In the genomic region with DNA sequence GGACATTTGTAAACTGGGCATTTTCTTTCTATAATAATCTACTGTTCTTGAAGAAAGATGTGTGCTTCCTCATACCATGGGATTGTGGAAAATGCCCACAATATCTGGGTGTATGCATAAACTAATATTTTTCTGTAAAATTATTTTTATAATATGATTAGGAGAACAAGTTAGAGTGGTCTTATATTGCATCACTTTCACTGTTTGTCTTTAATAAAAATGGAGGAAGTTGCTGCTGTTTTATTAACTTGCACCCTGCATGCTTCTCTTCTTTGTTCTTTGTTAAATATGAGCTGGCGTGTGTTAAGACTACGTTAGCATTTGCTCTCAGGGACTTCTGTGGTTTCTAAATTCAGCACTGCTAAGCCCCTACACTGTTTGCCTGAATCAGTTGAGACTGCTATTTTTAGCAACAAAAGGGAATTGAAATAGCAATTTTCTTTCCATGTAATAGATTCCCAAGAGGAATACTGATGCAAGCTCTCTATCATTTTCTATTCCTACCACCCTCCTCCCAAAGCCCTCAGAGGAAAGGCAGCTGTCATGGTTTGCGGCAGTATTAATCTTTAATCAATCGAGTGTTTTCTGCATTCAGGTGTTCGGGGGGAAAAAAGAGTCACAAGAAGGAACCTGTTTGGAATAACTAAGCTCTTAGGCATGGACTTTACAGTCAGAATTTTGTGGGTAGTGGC, we compare ENCODE assay signal across 1 cellular context.
TF ChIP-seq lines count a peak whose summit lies in the region.

No MANE protein-coding gene starts in this region.

TF ChIP-seq in IMR-90, 13 proteins besides CTCF, POLR2A, EP300 and RAD21:
- TF ChIP-seq SMC3 (IDR thresholded peaks at IDR 0.05; ENCODE audit: low read depth, low read length): no peak
- TF ChIP-seq, protein P1, sequence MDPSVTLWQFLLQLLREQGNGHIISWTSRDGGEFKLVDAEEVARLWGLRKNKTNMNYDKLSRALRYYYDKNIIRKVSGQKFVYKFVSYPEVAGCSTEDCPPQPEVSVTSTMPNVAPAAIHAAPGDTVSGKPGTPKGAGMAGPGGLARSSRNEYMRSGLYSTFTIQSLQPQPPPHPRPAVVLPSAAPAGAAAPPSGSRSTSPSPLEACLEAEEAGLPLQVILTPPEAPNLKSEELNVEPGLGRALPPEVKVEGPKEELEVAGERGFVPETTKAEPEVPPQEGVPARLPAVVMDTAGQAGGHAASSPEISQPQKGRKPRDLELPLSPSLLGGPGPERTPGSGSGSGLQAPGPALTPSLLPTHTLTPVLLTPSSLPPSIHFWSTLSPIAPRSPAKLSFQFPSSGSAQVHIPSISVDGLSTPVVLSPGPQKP (IDR thresholded peaks at IDR 0.05; ENCODE audit: borderline replicate concordance, low read depth, low read length): no peak
- TF ChIP-seq MAFK (IDR thresholded peaks at IDR 0.05; ENCODE audit: low read depth, low read length): 0 out of 2 replicates have a peak, but pooled peaks have one; percentile 18
- no peak for TF ChIP-seq NFE2L2 (IDR thresholded peaks at IDR 0.05; ENCODE audit: low read depth, low read length)
- peak; percentile 71 for TF ChIP-seq CEBPB (IDR thresholded peaks at IDR 0.05; ENCODE audit: low read depth, low read length)
